ENCODE assay signal across 17 cellular contexts in genomic region chr19:23946569-23946968, GRCh38. TPM values are rescaled to one million over a fixed set of nuclear protein-coding genes. Genes with fewer than 3 reads are reported as not detected.
"Had no signal": no experiment of that assay in that cellular context is flagged by ENCODE, and none has a peak within 500 bp of the region (broad histone marks: within the 10 kb centered on the region; RNA-seq: fewer than 3 reads in every experiment).

No MANE protein-coding gene starts in this region.

- H3K4me1 Mint-ChIP-seq: brain, WTC11 had no signal

- H3K36me3 Mint-ChIP-seq: brain; stimulated activated effector memory CD8-positive, alpha-beta T cell treated with anti-CD3 and anti-CD28 coated beads, Interleukin-12 subunit alpha, Interleukin-12 subunit beta, amount 100 ng/mL, for 72 hours had no signal

- H3K9me3 ChIP-seq: gastroesophageal sphincter, thoracic aorta, upper lobe of right lung had no signal

- FAIRE-seq: keratinocyte had no signal

- DNase-seq: activated CD4-positive, alpha-beta T cell treated with anti-CD3 and anti-CD28 coated beads, Interleukin-2, amount 50 U/mL, for 1 hour; activated CD8-positive, alpha-beta memory T cell treated with anti-CD3 and anti-CD28 coated beads for 24 hours; central memory CD4-positive, alpha-beta T cell; effector CD8-positive, alpha-beta T cell; heart right ventricle; left lung; naive thymus-derived CD4-positive, alpha-beta T cell; stimulated activated CD4-positive, alpha-beta T cell treated with anti-CD3 and anti-CD28 coated beads, Interleukin-12 subunit alpha, Interleukin-12 subunit beta, amount 100 ng/mL, for 4 hours; upper lobe of right lung had no signal

- H3K27ac ChIP-seq: gastroesophageal sphincter, heart right ventricle, left lung, neutrophil, thoracic aorta, upper lobe of right lung had no signal

- H3K27me3 Mint-ChIP-seq: brain; naive thymus-derived CD4-positive, alpha-beta T cell had no signal

- H3K27me3 ChIP-seq: gastroesophageal sphincter, heart right ventricle, left lung, neutrophil, upper lobe of right lung had no signal

- H3K4me3 ChIP-seq: gastroesophageal sphincter, heart right ventricle, left lung, thoracic aorta, upper lobe of right lung had no signal

- H3K4me3 Mint-ChIP-seq: activated T-helper 1 cell treated with anti-CD3 and anti-CD28 coated beads, Interleukin-12 subunit alpha, Interleukin-12 subunit beta, Interleukin-2, Interleukin-4 antibody, amounts not matched to agents 30 ng/mL and 10 ng/mL and 1 ng/mL, durations not matched to agents 14 hours and 24 hours and 36 hours; brain; stimulated activated effector memory CD8-positive, alpha-beta T cell treated with anti-CD3 and anti-CD28 coated beads, Interleukin-12 subunit alpha, Interleukin-12 subunit beta, amount 100 ng/mL, for 72 hours; WTC11 had no signal

- H3K27ac Mint-ChIP-seq: activated T-helper 1 cell treated with anti-CD3 and anti-CD28 coated beads, Interleukin-12 subunit alpha, Interleukin-12 subunit beta, Interleukin-2, Interleukin-4 antibody, amounts not matched to agents 30 ng/mL and 10 ng/mL and 1 ng/mL, durations not matched to agents 14 hours and 24 hours and 36 hours; brain; stimulated activated effector memory CD8-positive, alpha-beta T cell treated with anti-CD3 and anti-CD28 coated beads, Interleukin-12 subunit alpha, Interleukin-12 subunit beta, amount 100 ng/mL, for 72 hours; WTC11 had no signal

- H3K4me1 ChIP-seq: gastroesophageal sphincter, heart right ventricle, left lung, upper lobe of right lung had no signal

- H3K36me3 ChIP-seq: gastroesophageal sphincter, heart right ventricle, left lung, neutrophil, thoracic aorta, upper lobe of right lung had no signal

RNA-seq across cellular contexts. Expression of gene ZNF726, which starts 31.9 kb away (rescaled TPM):
- total RNA-seq: WTC11 had no signal
